In genomic region chr1:245500546-245500945, GRCh38 we compare ENCODE assay signal across 14 cellular contexts.
DNase-seq lines count a peak whose midpoint lies in the region; ATAC-seq and TF ChIP-seq lines count a peak whose summit lies in the region.
"Had no signal": no experiment of that assay in that cellular context is flagged by ENCODE, and none has a peak within 500 bp of the region (broad histone marks: within the 10 kb centered on the region; RNA-seq: fewer than 3 reads in every experiment).

No MANE protein-coding gene starts in this region.

- H2BK15ac ChIP-seq in IMR-90 (ENCODE audit: low read depth, low read length): no peak overlapping the region

- H4K8ac ChIP-seq in IMR-90 (ENCODE audit: low read depth in 2 of 2, low read length in 2 of 2): no peak overlapping the region

- ATAC-seq in IMR-90 (ENCODE audit: low read depth): peak; percentile 78
- ATAC-seq in foreskin keratinocyte: peak; percentile 52
- ATAC-seq in HG03469 (IDR thresholded peaks at IDR 0.05; ENCODE audit: unreplicated experiment): no peak
- no peak for ATAC-seq in HG03439 (IDR thresholded peaks at IDR 0.05; ENCODE audit: unreplicated experiment)
- ATAC-seq: sciatic nerve had no signal

- BruUV-seq in IMR-90 (replicated peaks; lab: Mats Ljungman, UMichigan): no TSS peak

- no peaks in the 10 kb centered on the region for H3K36me3 ChIP-seq in IMR-90 (ENCODE audit: control insufficient read depth, insufficient read depth, low read length)

- no peaks in the 10 kb centered on the region; a peak in 1 of 4 replicates for H3K79me1 ChIP-seq in IMR-90 (ENCODE audit: low read depth in 1 of 2, low read length in 2 of 2)

- H2BK120ac ChIP-seq in IMR-90 (ENCODE audit: low read depth, low read length): no peak overlapping the region

- no peaks in the 10 kb centered on the region for H3K27me3 ChIP-seq in IMR-90 (ENCODE audit: control insufficient read depth, insufficient read depth, low read length)
- H3K27me3 ChIP-seq in foreskin keratinocyte: no peaks in the 10 kb centered on the region

- no CpG with 5 or more reads among the region's 7 CpGs for WGBS in IMR-90 (ENCODE audit: extremely low coverage in 2 of 2, insufficient read length in 1 of 2), 2 experiments

- in situ Hi-C loops in IMR-90 (cut with MboI; ENCODE audit: low sequenced_read_pairs): no loop called here

- dilution Hi-C loops in IMR-90 (cut with HindIII; ENCODE audit: low sequenced_read_pairs, unreplicated experiment): no loop called here

- no peak; the same call in 1 of the 2 replicates for TF ChIP-seq CTCF in AG09319 (IDR thresholded peaks at IDR 0.05; ENCODE audit: low read depth, low read length)
- TF ChIP-seq CTCF in IMR-90 (conservative IDR thresholded peaks at IDR 0.05; ENCODE audit: low read depth, low read length): no peak
- TF ChIP-seq CTCF in VCaP (conservative IDR thresholded peaks at IDR 0.05): no peak
- no peak for TF ChIP-seq CTCF in foreskin keratinocyte (conservative IDR thresholded peaks at IDR 0.05)

- no peak overlapping the region for H2BK20ac ChIP-seq in IMR-90 (ENCODE audit: low read depth, low read length)

- no peaks in the 10 kb centered on the region for H4K20me1 ChIP-seq in IMR-90 (ENCODE audit: insufficient read depth, low read length)

- H3K4me3 ChIP-seq in IMR-90 (ENCODE audit: insufficient read depth, low read depth, low read length): no peak overlapping the region

- H4K5ac ChIP-seq in IMR-90 (ENCODE audit: low read depth, low read length): no peak overlapping the region

- no peak overlapping the region for H3K4me2 ChIP-seq in IMR-90 (ENCODE audit: low read depth, low read length)

- no peak overlapping the region for H3K4ac ChIP-seq in IMR-90 (ENCODE audit: low read depth, low read length)

- H2AK9ac ChIP-seq in IMR-90 (replicated peaks; ENCODE audit: low read depth, low read length, poor library complexity): no peak overlapping the region

- CTCF ChIA-PET in IMR-90 (lab: Yijun Ruan, JAX): no interaction called here

- H3K4me1 ChIP-seq in IMR-90 (ENCODE audit: control insufficient read depth, insufficient read depth, low read length) (peaks cover 3% of the 10 kb centered on the region; the same call in 1 of the 2 replicates), foreskin keratinocyte (no peaks in the 10 kb centered on the region)

- no peak for TF ChIP-seq POLR2A in IMR-90 (IDR thresholded peaks at IDR 0.05; ENCODE audit: low read depth, low read length)

- H2BK5ac ChIP-seq in IMR-90 (ENCODE audit: low read depth, low read length, poor library complexity, severe bottlenecking): no peak overlapping the region

- H3K14ac ChIP-seq in IMR-90 (replicated peaks; ENCODE audit: low read depth, low read length): no peak overlapping the region

- DNase-seq in AG09319 (ENCODE audit: extremely low read depth, low read depth) (peak; percentile 66), IMR-90 (peak; percentile 66), foreskin keratinocyte (peak; percentile 82 to 92), UCSD-AML1 (lab: John Stamatoyannopoulos, UW; ENCODE audit: unreplicated experiment) (no peak), NCI-H1694 (lab: John Stamatoyannopoulos, UW) (no peak)
- DNase-seq: activated CD4-positive, alpha-beta T cell treated with anti-CD3 and anti-CD28 coated beads for 4 hours; midbrain; NCI-H2081 treated with DMSO at 0.1 percent for 48 hours; SHP77 treated with DMSO at 0.1 percent for 48 hours had no signal

- no peak overlapping the region for H3K56ac ChIP-seq in IMR-90 (ENCODE audit: extremely low read depth, insufficient read depth, low read length)

- H3K9ac ChIP-seq in IMR-90 (ENCODE audit: low read depth, low read length): no peak overlapping the region

- H2AK5ac ChIP-seq in IMR-90 (ENCODE audit: low read depth, low read length): no peak overlapping the region

- no peak overlapping the region for H2AFZ ChIP-seq in IMR-90 (replicated peaks; ENCODE audit: low read length, poor library complexity)

- H4K91ac ChIP-seq in IMR-90 (ENCODE audit: insufficient read depth, low read depth, low read length): no peak overlapping the region

- TF ChIP-seq RAD21 in IMR-90 (IDR thresholded peaks at IDR 0.05; ENCODE audit: low read length): no peak

- POLR2A ChIA-PET in IMR-90 (lab: Charles Lee; ENCODE audit: unreplicated experiment): no interaction called here

- H3K27ac ChIP-seq in IMR-90 (ENCODE audit: insufficient read depth, low read length) (no peak overlapping the region), VCaP (peak overlapping the region; percentile 68; the same call in 1 of the 2 replicates), foreskin keratinocyte (no peak overlapping the region)
- H3K27ac ChIP-seq: C4-2B had no signal

- H3K9me3 ChIP-seq in IMR-90 (ENCODE audit: control insufficient read depth, insufficient read depth, low read length): no peaks in the 10 kb centered on the region

- no peak overlapping the region for H3K18ac ChIP-seq in IMR-90 (ENCODE audit: low read depth, low read length)

- no peak overlapping the region for H3K23ac ChIP-seq in IMR-90 (ENCODE audit: low read depth, low read length)

- intact Hi-C loops in IMR-90 (cut with micrococcal nuclease): no loop called here

- H3K9me1 ChIP-seq in IMR-90 (ENCODE audit: insufficient read depth, low read length): no peaks in the 10 kb centered on the region

TF ChIP-seq in IMR-90, 13 proteins besides CTCF, POLR2A, EP300 and RAD21:
- peak; percentile 95 for TF ChIP-seq CEBPB (IDR thresholded peaks at IDR 0.05; ENCODE audit: low read depth, low read length)
- TF ChIP-seq RCOR1 (IDR thresholded peaks at IDR 0.05; ENCODE audit: insufficient replicate concordance, low read length): no peak
TF ChIP-seq in IMR-90: peak in this region for 1.

Comparison
In these comparisons a context has a peak if more than half of its experiments do, and no peak if none do; other contexts are left out.
1. DNase-seq: peak in AG09319 (single experiment), IMR-90 (single experiment) and foreskin keratinocyte (2 of 2); none in UCSD-AML1 (single experiment) and NCI-H1694 (single experiment).
2. ATAC-seq: peak in IMR-90 (single experiment) and foreskin keratinocyte (single experiment); none in HG03469 (single experiment) and HG03439 (single experiment).